8 cellular contexts compared by ENCODE assay signal in genomic region chr20:46350201-46350985, GRCh38. TPM values are rescaled to one million over a fixed set of nuclear protein-coding genes. Genes with fewer than 3 reads are reported as not detected.
A peak's percentile ranks its signal among the peaks of the same experiment; 100 is the strongest.
DNase-seq lines count a peak whose midpoint lies in the region; ATAC-seq and TF ChIP-seq lines count a peak whose summit lies in the region.

No MANE protein-coding gene starts in this region.

- H3K36me3 ChIP-seq in gastrocnemius medialis, result peaks cover 0 to 28% of the 10 kb centered on the region in 2 donors

- ATAC-seq in GM21786 (IDR thresholded peaks at IDR 0.05; ENCODE audit: unreplicated experiment) (peak; percentile 40), gastrocnemius medialis (no peak), HG03378 (IDR thresholded peaks at IDR 0.05; ENCODE audit: unreplicated experiment) (no peak), GM21528 (IDR thresholded peaks at IDR 0.05; ENCODE audit: low FRiP score, unreplicated experiment) (no peak)

- H3K4me1 ChIP-seq in gastrocnemius medialis, result no peaks in the 10 kb centered on the region

- H3K27ac ChIP-seq in caudate nucleus (ENCODE audit: low read depth, low read length), result peak overlapping the region; percentile 70
- peak overlapping the region in 1 of 4 donors; percentile 38 for H3K27ac ChIP-seq in gastrocnemius medialis

- TF ChIP-seq CTCF in gastrocnemius medialis (IDR thresholded peaks at IDR 0.05 in 4 of 5, conservative IDR thresholded peaks at IDR 0.05 in 1 of 5), result no peak

- TF ChIP-seq POLR2A in gastrocnemius medialis (IDR thresholded peaks at IDR 0.05), result no peak

- in situ Hi-C loops in gastrocnemius medialis (cut with MboI; ENCODE audit: low sequenced_read_pairs in 4 of 4), result loop anchor here in 1 of 4 donors (10.0 kb wide), 1 partner anchor 226 kb away; no protein-coding TSS in a partner anchor

- peak; percentile 54 for DNase-seq in GDM1 (lab: John Stamatoyannopoulos, UW)
- peak; percentile 27 for DNase-seq in NCI-H510A (lab: John Stamatoyannopoulos, UW)
- DNase-seq in caudate nucleus (lab: John Stamatoyannopoulos, UW), result no peak
- DNase-seq in non-pigmented ciliary epithelial cell (ENCODE audit: low read depth), result peak; percentile 79
- no peak for DNase-seq in gastrocnemius medialis

- no peaks in the 10 kb centered on the region for H3K27me3 ChIP-seq in gastrocnemius medialis

- H3K9me3 ChIP-seq in gastrocnemius medialis, result no peaks in the 10 kb centered on the region

- H3K4me3 ChIP-seq in gastrocnemius medialis, result no peak overlapping the region

- intact Hi-C loops in gastrocnemius medialis (cut with DNase I; ENCODE audit: low total_unique reads), result no loop called here

RNA-seq across cellular contexts. Expression of gene CDH22, which starts 42.1 kb away (rescaled TPM):
- 1 to 10 TPM in 1 of 4 donors, under 1 TPM in 3; 0.26 to 1.2 (median 0.35) TPM for total RNA-seq in gastrocnemius medialis

RNA-seq across cellular contexts. Expression of gene ELMO2, which starts 56.0 kb away (rescaled TPM):
- total RNA-seq in gastrocnemius medialis, result 10 to 100 TPM; 47.6 to 67.5 (median 53.6) TPM

Comparison
In these comparisons a context has a peak if more than half of its experiments do, and no peak if none do; other contexts are left out.
1. DNase-seq: peak in GDM1 (single experiment), NCI-H510A (single experiment) and non-pigmented ciliary epithelial cell (single experiment); none in caudate nucleus (0 of 61) and gastrocnemius medialis (0 of 2).